1 cellular context compared by ENCODE assay signal in the genomic region with DNA sequence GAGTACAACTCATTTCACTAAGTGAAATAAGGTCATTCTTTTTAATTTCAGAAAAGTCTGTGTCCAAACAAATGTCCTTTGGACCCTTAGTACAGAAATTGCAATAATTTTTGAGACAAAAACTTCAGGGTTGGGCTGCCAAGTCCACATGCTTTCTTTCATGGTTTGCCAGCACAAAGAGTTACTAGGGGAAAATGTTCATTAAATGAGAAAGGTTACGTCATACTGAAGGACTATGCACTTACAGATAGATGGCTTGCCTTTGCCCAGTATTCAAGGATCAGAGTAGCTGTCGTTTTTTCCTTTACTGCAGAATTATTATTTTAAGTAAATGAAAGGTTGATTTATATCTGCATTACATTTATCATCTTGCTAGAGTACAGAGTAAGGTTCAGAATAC.
TF ChIP-seq lines count a peak whose summit lies in the region.

No MANE protein-coding gene starts in this region.

TF ChIP-seq in HepG2, 621 proteins besides CTCF, POLR2A, EP300 and RAD21 (continued from another document):
- TF ChIP-seq, protein P1, sequence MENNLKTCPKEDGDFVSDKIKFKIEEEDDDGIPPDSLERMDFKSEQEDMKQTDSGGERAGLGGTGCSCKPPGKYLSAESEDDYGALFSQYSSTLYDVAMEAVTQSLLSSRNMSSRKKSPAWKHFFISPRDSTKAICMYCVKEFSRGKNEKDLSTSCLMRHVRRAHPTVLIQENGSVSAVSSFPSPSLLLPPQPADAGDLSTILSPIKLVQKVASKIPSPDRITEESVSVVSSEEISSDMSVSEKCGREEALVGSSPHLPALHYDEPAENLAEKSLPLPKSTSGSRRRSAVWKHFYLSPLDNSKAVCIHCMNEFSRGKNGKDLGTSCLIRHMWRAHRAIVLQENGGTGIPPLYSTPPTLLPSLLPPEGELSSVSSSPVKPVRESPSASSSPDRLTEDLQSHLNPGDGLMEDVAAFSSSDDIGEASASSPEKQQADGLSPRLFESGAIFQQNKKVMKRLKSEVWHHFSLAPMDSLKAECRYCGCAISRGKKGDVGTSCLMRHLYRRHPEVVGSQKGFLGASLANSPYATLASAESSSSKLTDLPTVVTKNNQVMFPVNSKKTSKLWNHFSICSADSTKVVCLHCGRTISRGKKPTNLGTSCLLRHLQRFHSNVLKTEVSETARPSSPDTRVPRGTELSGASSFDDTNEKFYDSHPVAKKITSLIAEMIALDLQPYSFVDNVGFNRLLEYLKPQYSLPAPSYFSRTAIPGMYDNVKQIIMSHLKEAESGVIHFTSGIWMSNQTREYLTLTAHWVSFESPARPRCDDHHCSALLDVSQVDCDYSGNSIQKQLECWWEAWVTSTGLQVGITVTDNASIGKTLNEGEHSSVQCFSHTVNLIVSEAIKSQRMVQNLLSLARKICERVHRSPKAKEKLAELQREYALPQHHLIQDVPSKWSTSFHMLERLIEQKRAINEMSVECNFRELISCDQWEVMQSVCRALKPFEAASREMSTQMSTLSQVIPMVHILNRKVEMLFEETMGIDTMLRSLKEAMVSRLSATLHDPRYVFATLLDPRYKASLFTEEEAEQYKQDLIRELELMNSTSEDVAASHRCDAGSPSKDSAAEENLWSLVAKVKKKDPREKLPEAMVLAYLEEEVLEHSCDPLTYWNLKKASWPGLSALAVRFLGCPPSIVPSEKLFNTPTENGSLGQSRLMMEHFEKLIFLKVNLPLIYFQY (CRISPR knock-in tag; IDR thresholded peaks at IDR 0.05; ENCODE audit: borderline replicate concordance), result no peak
- no peak for TF ChIP-seq HCFC1 (IDR thresholded peaks at IDR 0.05; ENCODE audit: low read depth, low read length)
- TF ChIP-seq NKX3-1 (CRISPR knock-in tag; IDR thresholded peaks at IDR 0.05), result no peak
- TF ChIP-seq CEBPB (IDR thresholded peaks at IDR 0.05; ENCODE audit: borderline replicate concordance, low read depth, low read length), result peak; percentile 13; the same call in 1 of the 2 replicates
- TF ChIP-seq ZNF558 (CRISPR knock-in tag; IDR thresholded peaks at IDR 0.05; ENCODE audit: borderline replicate concordance), result no peak
